Comparison of ENCODE assay signal across 19 cellular contexts in genomic region chr16:66054095-66054494, GRCh38.
DNase-seq lines count a peak whose midpoint lies in the region; ATAC-seq, FAIRE-seq and TF ChIP-seq lines count a peak whose summit lies in the region.
"Had no signal": no experiment of that assay in that cellular context is flagged by ENCODE, and none has a peak within 500 bp of the region (broad histone marks: within the 10 kb centered on the region; RNA-seq: fewer than 3 reads in every experiment).

No MANE protein-coding gene starts in this region.

- H3K36me3 ChIP-seq in H1 (ENCODE audit: control insufficient read depth in 2 of 4, insufficient read depth in 4 of 4, low read length in 3 of 4) (no peaks in the 10 kb centered on the region), iPS DF 6.9 (ENCODE audit: control insufficient read depth, insufficient read depth, low read length) (no peaks in the 10 kb centered on the region), parathyroid adenoma (ENCODE audit: control insufficient read depth, insufficient read depth, low read length) (no peaks in the 10 kb centered on the region)
- H3K36me3 ChIP-seq: BE2C, HAP-1 had no signal

- H2BK120ac ChIP-seq in H9 (ENCODE audit: low read depth, low read length, poor library complexity, severe bottlenecking) (no peak overlapping the region), H1 (replicated peaks; ENCODE audit: low read depth, low read length) (peak overlapping the region; percentile 38)

- peaks cover 6% of the 10 kb centered on the region; the same call in 1 of the 2 replicates for H3K4me1 ChIP-seq in H9 (ENCODE audit: insufficient read depth, low read length)
- H3K4me1 ChIP-seq in H1 (replicated peaks in 1 of 4; ENCODE audit: control insufficient read depth in 3 of 4, insufficient read depth in 4 of 4, low read length in 3 of 4) = peaks cover 0 to 12% (median 4%) of the 10 kb centered on the region in 4 experiments; a peak in 4 of 7 replicates
- H3K4me1 ChIP-seq in iPS DF 6.9 (ENCODE audit: control insufficient read depth, insufficient read depth, low read length) = peaks cover 2% of the 10 kb centered on the region; the same call in 1 of the 2 replicates
- no peaks in the 10 kb centered on the region for H3K4me1 ChIP-seq in parathyroid adenoma
- H3K4me1 ChIP-seq: BE2C, HAP-1 had no signal

- H3K4me3 ChIP-seq in H1 (ENCODE audit: extremely low read depth in 1 of 4, insufficient read depth in 2 of 4, low read depth in 3 of 4, low read length in 4 of 4) (no peak overlapping the region), iPS DF 6.9 (ENCODE audit: low read length) (no peak overlapping the region), parathyroid adenoma (ENCODE audit: low read depth, low read length) (no peak overlapping the region)
- H3K4me3 ChIP-seq: HAP-1 had no signal

- H3K23ac ChIP-seq in H9 (ENCODE audit: insufficient read length, low read depth, low read length) (no peak overlapping the region), H1 (ENCODE audit: insufficient read length) (no peak overlapping the region)

- H4K91ac ChIP-seq in H9 (ENCODE audit: insufficient read length, low read depth, low read length) = no peak overlapping the region
- no peak overlapping the region for H4K91ac ChIP-seq in H1 (replicated peaks; ENCODE audit: insufficient read length, low read length)

- H3K4me2 ChIP-seq in H9 (ENCODE audit: insufficient read depth, insufficient read length, low read length) (peak overlapping the region; percentile 3), H1 (ENCODE audit: insufficient read depth in 1 of 2, low read depth in 2 of 2, low read length in 2 of 2) (peak overlapping the region in 1 of 2 experiments; percentile 17; a peak in 2 of 4 replicates), parathyroid adenoma (ENCODE audit: low read length) (no peak overlapping the region)

- H3K56ac ChIP-seq in H9 (ENCODE audit: insufficient read length, low read depth, low read length) (no peak overlapping the region), H1 (replicated peaks; ENCODE audit: insufficient read length, low read depth, low read length) (no peak overlapping the region)

- no peak overlapping the region for H3K27ac ChIP-seq in H9 (ENCODE audit: insufficient read length, low read depth, low read length)
- H3K27ac ChIP-seq in H1 (ENCODE audit: low read depth, low read length) = no peak overlapping the region
- no peak overlapping the region for H3K27ac ChIP-seq in iPS DF 6.9 (ENCODE audit: low read length)
- no peak overlapping the region for H3K27ac ChIP-seq in parathyroid adenoma

- no peak for FAIRE-seq in H1 (lab: Jason Lieb, UNC)
- FAIRE-seq: A204.1, D721Med, GM12892 had no signal

- TF ChIP-seq POLR2A in H1 (IDR thresholded peaks at IDR 0.05; ENCODE audit: control extremely low read depth in 1 of 2, low read depth in 2 of 2, low read length in 2 of 2) (no peak), GM18505 (IDR thresholded peaks at IDR 0.05; ENCODE audit: borderline replicate concordance, extremely low read depth, insufficient read depth, insufficient read length) (no peak)

- no peaks in the 10 kb centered on the region for H3K9me3 Mint-ChIP-seq in H9
- no peaks in the 10 kb centered on the region for H3K9me3 Mint-ChIP-seq in activated CD8-positive, alpha-beta memory T cell treated with anti-CD3 and anti-CD28 coated beads, Interleukin-2, amount 10 ng/mL, durations not matched to agents 7 days and 5 days (ENCODE audit: low read depth)

- H3K36me3 Mint-ChIP-seq in H9 (ENCODE audit: insufficient read depth in 1 of 3, low read depth in 3 of 3) = no peaks in the 10 kb centered on the region; a peak in 1 of 7 replicates
- H3K36me3 Mint-ChIP-seq in activated CD8-positive, alpha-beta memory T cell treated with anti-CD3 and anti-CD28 coated beads, Interleukin-2, amount 10 ng/mL, durations not matched to agents 7 days and 5 days = no peaks in the 10 kb centered on the region
- H3K36me3 Mint-ChIP-seq: CD4-positive, CD25-positive, alpha-beta regulatory T cell; CD8-positive, alpha-beta memory T cell had no signal

- no peaks in the 10 kb centered on the region for H3K79me1 ChIP-seq in H9 (ENCODE audit: insufficient read depth, low read depth, low read length, poor library complexity, severe bottlenecking)
- no peaks in the 10 kb centered on the region for H3K79me1 ChIP-seq in H1 (ENCODE audit: low read depth, low read length)

- POLR2A ChIA-PET in H1 (lab: Charles Lee; ENCODE audit: partially characterized antibody) = no interaction called here

- CTCF ChIA-PET in H1 (lab: Charles Lee; ENCODE audit: partially characterized antibody) = interaction anchor here (0.5 to 1.3 kb wide), 3 partner anchors 11 to 479 kb away, joined by 3 read pairs; no protein-coding TSS in a partner anchor
- CTCF ChIA-PET in activated CD8-positive, alpha-beta memory T cell treated with anti-CD3 and anti-CD28 coated beads, Interleukin-2, amount 10 ng/mL, durations not matched to agents 7 days and 5 days (lab: Charles Lee) = no interaction called here

- no peaks in the 10 kb centered on the region for H3K79me2 ChIP-seq in H9 (ENCODE audit: insufficient read depth, low read length)
- no peaks in the 10 kb centered on the region for H3K79me2 ChIP-seq in H1 (ENCODE audit: control insufficient read depth in 1 of 2, insufficient read depth in 2 of 2, low read length in 2 of 2)
- no peaks in the 10 kb centered on the region for H3K79me2 ChIP-seq in parathyroid adenoma

- H2BK20ac ChIP-seq in H9 (ENCODE audit: low read depth, low read length, poor library complexity, severe bottlenecking) (no peak overlapping the region), H1 (ENCODE audit: low read length) (no peak overlapping the region)

- DNase-seq in H9 = no peak
- DNase-seq in H1 (ENCODE audit: low read depth in 1 of 2, low spot score in 2 of 2) = no peak
- DNase-seq in iPS DF 6.9 (ENCODE audit: low read depth, low spot score) = peak; percentile 5
- DNase-seq in activated CD8-positive, alpha-beta memory T cell treated with anti-CD3 and anti-CD28 coated beads, Interleukin-2, amount 10 ng/mL, durations not matched to agents 7 days and 5 days = no peak
- no peak for DNase-seq in OCI-M2 (lab: John Stamatoyannopoulos, UW; ENCODE audit: unreplicated experiment)
- DNase-seq: ACHN; BE2C; C1 segment of cervical spinal cord; Caco-2; CD4-positive, CD25-positive, alpha-beta regulatory T cell; CD8-positive, alpha-beta memory T cell; GDM1; GOT3 had no signal

- H3K9me3 ChIP-seq in H9 (ENCODE audit: control insufficient read depth, low read depth, low read length) (no peaks in the 10 kb centered on the region), H1 (ENCODE audit: insufficient read depth in 2 of 2, low read depth in 1 of 2, low read length in 1 of 2) (no peaks in the 10 kb centered on the region), iPS DF 6.9 (ENCODE audit: control insufficient read depth, insufficient read depth, low read length) (no peaks in the 10 kb centered on the region), parathyroid adenoma (ENCODE audit: control insufficient read depth, low read length) (no peaks in the 10 kb centered on the region)
- H3K9me3 ChIP-seq: BE2C, Caco-2, HAP-1 had no signal

- WGBS in H9 (ENCODE audit: extremely low coverage, insufficient read length, low lambda C conversion rate) = no CpG with 5 or more reads among the region's 4 CpGs
- 35% methylated on average over 4 of the region's 4 CpGs; no CpG with 5 or more reads in 1 of the 2 experiments for WGBS in H1 (ENCODE audit: extremely low coverage in 1 of 2, insufficient coverage in 1 of 2, insufficient read length in 1 of 2, insufficient replicate concordance in 2 of 2, low coverage in 1 of 2, low lambda C conversion rate in 2 of 2, missing lambda C conversion rate in 1 of 2), 2 experiments
- no CpG with 5 or more reads among the region's 4 CpGs for WGBS in iPS DF 6.9 (ENCODE audit: insufficient coverage, insufficient read length)

- H3K14ac ChIP-seq in H9 (ENCODE audit: insufficient read depth, low read length) (no peak overlapping the region), H1 (ENCODE audit: insufficient read length) (no peak overlapping the region)

- no peak overlapping the region for H3K4me3 Mint-ChIP-seq in H9
- no peak overlapping the region for H3K4me3 Mint-ChIP-seq in activated CD8-positive, alpha-beta memory T cell treated with anti-CD3 and anti-CD28 coated beads, Interleukin-2, amount 10 ng/mL, durations not matched to agents 7 days and 5 days
- H3K4me3 Mint-ChIP-seq: CD4-positive, CD25-positive, alpha-beta regulatory T cell; CD8-positive, alpha-beta memory T cell had no signal

- TF ChIP-seq CTCF in H9 (conservative IDR thresholded peaks at IDR 0.05) (no peak), H1 (IDR thresholded peaks at IDR 0.05; ENCODE audit: control extremely low read depth in 1 of 3, insufficient read depth in 1 of 3, low read depth in 1 of 3, low read length in 3 of 3) (no peak), parathyroid adenoma (IDR thresholded peaks at IDR 0.05) (no peak)

- H4K5ac ChIP-seq in H9 (ENCODE audit: insufficient read length, low read depth, low read length) = no peak overlapping the region
- no peak overlapping the region for H4K5ac ChIP-seq in H1 (ENCODE audit: insufficient read length, low read depth, low read length)

- 0 out of 4 replicates have a peak, but pooled peaks cover 0 to 2% of the 10 kb centered on the region in 2 experiments for H3K4me1 Mint-ChIP-seq in H9
- no peaks in the 10 kb centered on the region for H3K4me1 Mint-ChIP-seq in activated CD8-positive, alpha-beta memory T cell treated with anti-CD3 and anti-CD28 coated beads, Interleukin-2, amount 10 ng/mL, durations not matched to agents 7 days and 5 days
- H3K4me1 Mint-ChIP-seq: CD4-positive, CD25-positive, alpha-beta regulatory T cell; CD8-positive, alpha-beta memory T cell had no signal

- H4K8ac ChIP-seq in H9 (replicated peaks; ENCODE audit: insufficient read length, low read depth, low read length) = no peak overlapping the region
- H4K8ac ChIP-seq in H1 (ENCODE audit: extremely low read depth, insufficient read depth, low read length) = no peak overlapping the region

- H3K27me3 ChIP-seq in H9 (ENCODE audit: insufficient read depth, low read length) (no peaks in the 10 kb centered on the region), H1 (replicated peaks in 1 of 4; ENCODE audit: control insufficient read depth in 3 of 4, extremely low read depth in 1 of 4, insufficient read depth in 3 of 4, low read length in 3 of 4) (no peaks in the 10 kb centered on the region; a peak in 1 of 7 replicates), iPS DF 6.9 (ENCODE audit: control insufficient read depth, insufficient read depth, low read length) (no peaks in the 10 kb centered on the region), parathyroid adenoma (ENCODE audit: control insufficient read depth, insufficient read depth, low read length) (no peaks in the 10 kb centered on the region)
- H3K27me3 ChIP-seq: BE2C had no signal

- no peak for TF ChIP-seq RAD21 in H1 (IDR thresholded peaks at IDR 0.05 in 1 of 2, conservative IDR thresholded peaks at IDR 0.05 in 1 of 2; ENCODE audit: low read depth in 2 of 2, low read length in 2 of 2)

- no peaks in the 10 kb centered on the region for H3K27me3 Mint-ChIP-seq in H9 (ENCODE audit: low read depth)
- no peaks in the 10 kb centered on the region for H3K27me3 Mint-ChIP-seq in activated CD8-positive, alpha-beta memory T cell treated with anti-CD3 and anti-CD28 coated beads, Interleukin-2, amount 10 ng/mL, durations not matched to agents 7 days and 5 days
- H3K27me3 Mint-ChIP-seq: CD4-positive, CD25-positive, alpha-beta regulatory T cell had no signal

- no peak overlapping the region for H3K4ac ChIP-seq in H9 (ENCODE audit: low read depth, low read length)
- no peak overlapping the region for H3K4ac ChIP-seq in H1 (replicated peaks; ENCODE audit: insufficient read length, low read depth, low read length)

- no peak overlapping the region for H2AFZ ChIP-seq in H9 (ENCODE audit: low read length)
- no peak overlapping the region for H2AFZ ChIP-seq in H1 (ENCODE audit: low read length)
- peak overlapping the region; percentile 35 for H2AFZ ChIP-seq in parathyroid adenoma

- H3K27ac Mint-ChIP-seq in H9 = no peak overlapping the region
- no peak overlapping the region for H3K27ac Mint-ChIP-seq in activated CD8-positive, alpha-beta memory T cell treated with anti-CD3 and anti-CD28 coated beads, Interleukin-2, amount 10 ng/mL, durations not matched to agents 7 days and 5 days
- H3K27ac Mint-ChIP-seq: CD4-positive, CD25-positive, alpha-beta regulatory T cell; CD8-positive, alpha-beta memory T cell had no signal

- no peaks in the 10 kb centered on the region for H3K23me2 ChIP-seq in H9 (ENCODE audit: insufficient read length, low read depth, low read length, poor library complexity, severe bottlenecking)
- H3K23me2 ChIP-seq in H1 (ENCODE audit: low read depth, low read length) = peaks cover 3% of the 10 kb centered on the region; the same call in 1 of the 2 replicates

- ATAC-seq in activated CD8-positive, alpha-beta memory T cell treated with anti-CD3 and anti-CD28 coated beads, Interleukin-2, amount 10 ng/mL, durations not matched to agents 7 days and 5 days = no peak
- ATAC-seq in GM18505 (IDR thresholded peaks at IDR 0.05; ENCODE audit: unreplicated experiment) = no peak

- H3T11ph ChIP-seq in H9 (ENCODE audit: low read length) = no peak overlapping the region

- H3K9ac ChIP-seq in H9 (ENCODE audit: extremely low read depth, insufficient read length, low read length) = no peak overlapping the region
- H3K9ac ChIP-seq in H1 (replicated peaks in 1 of 4; ENCODE audit: extremely low read depth in 1 of 4, low read depth in 3 of 4, low read length in 3 of 4) = no peak overlapping the region
- no peak overlapping the region for H3K9ac ChIP-seq in parathyroid adenoma

- H2AK5ac ChIP-seq in H9 (ENCODE audit: insufficient read length, low read length) = no peak overlapping the region
- H2AK5ac ChIP-seq in H1 (ENCODE audit: low read depth, low read length) = no peak overlapping the region

- H4K20me1 ChIP-seq in H9 (ENCODE audit: control insufficient read depth, insufficient read depth, insufficient read length) = no peaks in the 10 kb centered on the region
- H4K20me1 ChIP-seq in H1 (replicated peaks in 1 of 2; ENCODE audit: control insufficient read depth in 1 of 2, insufficient read depth in 2 of 2, low read length in 2 of 2) = no peaks in the 10 kb centered on the region

- H2BK12ac ChIP-seq in H9 (ENCODE audit: insufficient read length, low read depth, low read length) (no peak overlapping the region), H1 (ENCODE audit: low read depth, low read length) (peak overlapping the region; percentile 85; the same call in 1 of the 2 replicates)

- H2BK15ac ChIP-seq in H9 (ENCODE audit: low read depth, low read length) (no peak overlapping the region), H1 (ENCODE audit: low read length) (no peak overlapping the region)

- H3K18ac ChIP-seq in H9 (ENCODE audit: insufficient read length, low read depth, low read length) (no peak overlapping the region), H1 (ENCODE audit: extremely low read depth, low read length) (no peak overlapping the region)

- H2BK5ac ChIP-seq in H9 (ENCODE audit: insufficient read length, low read length) = no peak overlapping the region
- peak overlapping the region; percentile 53; the same call in 1 of the 2 replicates for H2BK5ac ChIP-seq in H1 (ENCODE audit: low read depth, low read length)

- no peak for TF ChIP-seq EP300 in H1 (IDR thresholded peaks at IDR 0.05; ENCODE audit: borderline replicate concordance in 1 of 2, low read depth in 2 of 2, low read length in 2 of 2)
